In the genomic region with DNA sequence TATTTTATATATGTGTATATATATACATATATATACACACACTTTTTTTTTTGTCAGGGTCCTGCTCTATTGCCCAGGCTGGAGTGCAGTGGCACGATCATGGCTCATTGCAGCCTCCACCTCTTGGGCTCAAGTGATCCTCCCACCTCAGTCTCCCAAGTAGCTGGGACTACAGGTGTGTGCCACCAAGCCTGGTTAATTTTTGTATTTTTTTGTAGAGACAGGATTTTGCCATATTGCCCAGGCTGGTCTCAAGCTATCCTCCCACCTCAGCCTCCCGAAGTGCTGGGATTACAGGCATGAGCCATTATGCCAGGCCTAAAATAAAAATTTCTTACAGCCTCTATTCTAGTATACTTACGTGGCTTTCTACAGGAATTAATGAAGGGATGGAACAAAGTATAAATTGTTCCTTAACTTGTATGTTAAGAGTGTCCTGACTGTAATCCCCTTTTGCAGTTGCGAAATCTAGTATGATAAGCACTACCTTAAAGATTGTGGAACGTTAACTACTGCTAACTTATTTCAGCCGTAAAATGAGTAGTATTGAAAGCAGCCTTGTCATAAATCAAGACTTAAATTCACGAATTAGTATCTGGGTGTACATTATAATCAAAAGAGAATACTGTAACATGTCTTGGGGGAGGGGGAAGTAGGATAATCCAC, we compare ENCODE assay signal across 8 cellular contexts. TPM values are rescaled to one million over a fixed set of nuclear protein-coding genes. Genes with fewer than 3 reads are reported as not detected.
DNase-seq lines count a peak whose midpoint lies in the region; ATAC-seq and TF ChIP-seq lines count a peak whose summit lies in the region.

No MANE protein-coding gene starts in this region.

- TF ChIP-seq POLR2A in transverse colon (IDR thresholded peaks at IDR 0.05), result no peak

- intact Hi-C loops in Right ventricle myocardium superior (cut with DNase I), result no loop called here
- intact Hi-C loops in left lung (cut with DNase I), result no loop called here
- intact Hi-C loops in transverse colon (cut with DNase I; ENCODE audit: low total_unique reads), result no loop called here

- ATAC-seq in Right ventricle myocardium superior (ENCODE audit: poor library complexity), result no peak
- ATAC-seq in left lung, result no peak
- ATAC-seq in GM19324 (IDR thresholded peaks at IDR 0.05; ENCODE audit: low FRiP score, unreplicated experiment), result no peak
- no peak for ATAC-seq in HG02571 (IDR thresholded peaks at IDR 0.05; ENCODE audit: unreplicated experiment)

- TF ChIP-seq CTCF in cardiac muscle cell (IDR thresholded peaks at IDR 0.05; ENCODE audit: low read depth, low read length) (no peak), left lung (IDR thresholded peaks at IDR 0.05) (no peak), transverse colon (IDR thresholded peaks at IDR 0.05) (no peak)

- no peak for TF ChIP-seq EP300 in transverse colon (IDR thresholded peaks at IDR 0.05; ENCODE audit: low read depth)

- H3K4me1 ChIP-seq in cardiac muscle cell (ENCODE audit: low read depth) (peaks cover 5% of the 10 kb centered on the region), left lung (peaks cover 9 to 45% of the 10 kb centered on the region in 2 donors), transverse colon (peaks cover 0 to 23% (median 10%) of the 10 kb centered on the region in 4 donors)

- H3K36me3 Mint-ChIP-seq in activated naive CD8-positive, alpha-beta T cell, result peaks cover 6% of the 10 kb centered on the region

- peak in 1 of 2 donors; percentile 12 for DNase-seq in cardiac muscle cell (ENCODE audit: low read depth in 1 of 2, low spot score in 1 of 2)
- no peak for DNase-seq in Right ventricle myocardium superior
- no peak for DNase-seq in left lung
- no peak for DNase-seq in transverse colon
- no peak for DNase-seq in DMS79 treated with DMSO at 0.1 percent for 48 hours (lab: John Stamatoyannopoulos, UW)

- H3K4me3 Mint-ChIP-seq in activated naive CD8-positive, alpha-beta T cell, result peak overlapping the region; percentile 98

- H3K4me1 Mint-ChIP-seq in activated naive CD8-positive, alpha-beta T cell (ENCODE audit: low read depth), result peaks cover 38% of the 10 kb centered on the region

- 37 to 46% methylated on average over 5 to 7 of the region's 7 CpGs for WGBS in transverse colon (ENCODE audit: low coverage in 1 of 2), 2 donors

- H3K27me3 ChIP-seq in cardiac muscle cell (no peaks in the 10 kb centered on the region), left lung (no peaks in the 10 kb centered on the region), transverse colon (no peaks in the 10 kb centered on the region)

- H3K36me3 ChIP-seq in cardiac muscle cell (no peaks in the 10 kb centered on the region), left lung (no peaks in the 10 kb centered on the region), transverse colon (no peaks in the 10 kb centered on the region)

- H3K27me3 Mint-ChIP-seq in activated naive CD8-positive, alpha-beta T cell, result peaks cover 1% of the 10 kb centered on the region

- H3K9me3 Mint-ChIP-seq in activated naive CD8-positive, alpha-beta T cell (ENCODE audit: low read depth), result no peaks in the 10 kb centered on the region

- H3K4me3 ChIP-seq in cardiac muscle cell, result no peak overlapping the region
- H3K4me3 ChIP-seq in left lung, result peak overlapping the region in 1 of 2 donors; percentile 96
- H3K4me3 ChIP-seq in transverse colon, result peak overlapping the region in 1 of 4 donors; percentile 93

- in situ Hi-C loops in transverse colon (cut with MboI; ENCODE audit: low pct_ligation_motif_present in 1 of 4, low pct_unique_long_range_greater_than_20kb in 1 of 4, low sequenced_read_pairs in 3 of 4), result no loop called here

- peak overlapping the region; percentile 99 for H3K27ac ChIP-seq in cardiac muscle cell
- H3K27ac ChIP-seq in left lung, result peak overlapping the region; percentile 89 to 91
- peak overlapping the region; percentile 1 to 92 (median 86) for H3K27ac ChIP-seq in transverse colon

- peak overlapping the region; percentile 35 for H3K27ac Mint-ChIP-seq in activated naive CD8-positive, alpha-beta T cell

- H3K9me3 ChIP-seq in cardiac muscle cell (ENCODE audit: low read depth) (no peaks in the 10 kb centered on the region), left lung (no peaks in the 10 kb centered on the region), transverse colon (no peaks in the 10 kb centered on the region)

RNA-seq across cellular contexts. Expression of a gene that starts 2.1 kb away (rescaled TPM):
- 7.5 and 11.6 TPM in 2 replicates for total RNA-seq in cardiac muscle cell
- 6.6 and 13.2 TPM in 2 replicates for polyA plus RNA-seq in cardiac muscle cell
- 11.1 TPM for total RNA-seq in Right ventricle myocardium superior
- 10 to 100 TPM; 11.3 to 12.4 TPM for total RNA-seq in left lung
- total RNA-seq in transverse colon, result 10 to 100 TPM in 2 of 4 donors, 1 to 10 TPM in 1, under 1 TPM in 1; 0.80 to 16.4 (median 10.4) TPM

RNA-seq across cellular contexts. Expression of a gene that starts 59.9 kb away (rescaled TPM):
- total RNA-seq in cardiac muscle cell, result 0.35 and 0.66 TPM in 2 replicates
- 1.3 TPM in 1 of 2 replicates, not detected in the other for polyA plus RNA-seq in cardiac muscle cell
- total RNA-seq in Right ventricle myocardium superior, result 0.81 TPM
- 1 to 10 TPM in 1 of 2 donors, under 1 TPM in 1; 0.50 to 1.4 TPM for total RNA-seq in left lung
- 1 to 10 TPM in 3 of 4 donors, under 1 TPM in 1; 0.60 to 3.2 (median 1.5) TPM for total RNA-seq in transverse colon
